15 cellular contexts compared by ENCODE assay signal in genomic region chr5:155017610-155018009, GRCh38.
DNase-seq lines count a peak whose midpoint lies in the region; ATAC-seq and TF ChIP-seq lines count a peak whose summit lies in the region.
"Had no signal": no experiment of that assay in that cellular context is flagged by ENCODE, and none has a peak within 500 bp of the region (broad histone marks: within the 10 kb centered on the region; RNA-seq: fewer than 3 reads in every experiment).

No MANE protein-coding gene starts in this region.

- no peak for DNase-seq in head of caudate nucleus
- DNase-seq in SHP77 (lab: John Stamatoyannopoulos, UW) = no peak
- DNase-seq in stimulated activated CD4-positive, alpha-beta T cell treated with anti-CD3 and anti-CD28 coated beads, Interleukin-1b, Interleukin-23, amount 100 ng/mL, for 48 hours = no peak
- no peak for DNase-seq in NCI-H69 (lab: John Stamatoyannopoulos, UW)
- DNase-seq: activated CD4-positive, alpha-beta T cell treated with anti-CD3 and anti-CD28 coated beads, Interleukin-2, amount 50 U/mL, for 1 hour; CD4-positive, alpha-beta T cell; GM23248; NCI-H1048; Peyer's patch had no signal

- H3K79me2 ChIP-seq in OCI-LY3 (ENCODE audit: low read length) = no peaks in the 10 kb centered on the region

- TF ChIP-seq CTCF in OCI-LY3 (IDR thresholded peaks at IDR 0.05; ENCODE audit: low read depth, low read length) = no peak

- no peaks in the 10 kb centered on the region for H3K36me3 ChIP-seq in OCI-LY3 (replicated peaks; ENCODE audit: low read depth, low read length)
- H3K36me3 ChIP-seq: Peyer's patch, prostate gland had no signal

- no peak overlapping the region for H3K4me3 ChIP-seq in OCI-LY3 (ENCODE audit: low read length)
- H3K4me3 ChIP-seq: GM23248, Peyer's patch, prostate gland had no signal

- no peaks in the 10 kb centered on the region for H3K27me3 ChIP-seq in OCI-LY3 (ENCODE audit: low read depth, low read length)
- H3K27me3 ChIP-seq: Peyer's patch had no signal

- no peaks in the 10 kb centered on the region for H3K9me3 ChIP-seq in OCI-LY3 (ENCODE audit: insufficient read depth, low read length)
- H3K9me3 ChIP-seq: Peyer's patch, prostate gland had no signal

- peaks cover 25% of the 10 kb centered on the region for H3K4me1 ChIP-seq in OCI-LY3 (ENCODE audit: low read length)
- H3K4me1 ChIP-seq: Peyer's patch, prostate gland had no signal

- no peak overlapping the region; the same call in 1 of the 2 replicates for H2AFZ ChIP-seq in OCI-LY3 (ENCODE audit: low read depth, low read length)
- H2AFZ ChIP-seq: GM23248 had no signal

- no peaks in the 10 kb centered on the region for H4K20me1 ChIP-seq in OCI-LY3 (ENCODE audit: insufficient read depth, low read length)

- no peak overlapping the region for H3K27ac ChIP-seq in OCI-LY3 (ENCODE audit: low read length)
- H3K27ac ChIP-seq: GM23248, Peyer's patch, prostate gland had no signal

- peak; percentile 99 for ATAC-seq in GM18502 (IDR thresholded peaks at IDR 0.05; ENCODE audit: poor library complexity, unreplicated experiment)
- ATAC-seq in GM19467 (IDR thresholded peaks at IDR 0.05; ENCODE audit: unreplicated experiment) = peak; percentile 93
- ATAC-seq in HG03025 (IDR thresholded peaks at IDR 0.05; ENCODE audit: low FRiP score, unreplicated experiment) = peak; percentile 95
- ATAC-seq: esophagus mucosa had no signal

- intact Hi-C loops in head of caudate nucleus (cut with DNase I) = no loop called here

- peak overlapping the region; percentile 53 for H3K4me2 ChIP-seq in OCI-LY3 (ENCODE audit: low read length)

- no peak overlapping the region for H3K9ac ChIP-seq in OCI-LY3 (ENCODE audit: low read length)
- H3K9ac ChIP-seq: GM23248 had no signal
